ENCODE assay signal across 32 cellular contexts in genomic region chr16:82947675-82948074, GRCh38.
"Had no signal": no experiment of that assay in that cellular context is flagged by ENCODE, and none has a peak within 500 bp of the region (broad histone marks: within the 10 kb centered on the region; RNA-seq: fewer than 3 reads in every experiment).

No MANE protein-coding gene starts in this region.

- H3K27ac ChIP-seq: adrenal gland, ascending aorta, body of pancreas, brain microvascular endothelial cell, breast epithelium, cardiac muscle cell had no signal

- H3K36me3 ChIP-seq: adrenal gland, ascending aorta, brain microvascular endothelial cell, breast epithelium, cardiac muscle cell had no signal

- H3K9me3 ChIP-seq: adrenal gland, ascending aorta, body of pancreas, breast epithelium had no signal

- DNase-seq: activated effector memory CD4-positive, alpha-beta T cell treated with anti-CD3 and anti-CD28 coated beads, Interleukin-2, amount 50 U/mL, for 16 hours; activated effector memory CD4-positive, alpha-beta T cell treated with Interleukin-2 at 50 U/mL for 16 hours; activated gamma-delta T cell; activated gamma-delta T cell treated with Interleukin-2 at 50 U/mL for 16 hours; activated naive CD4-positive, alpha-beta T cell; activated naive CD4-positive, alpha-beta T cell treated with anti-CD3 and anti-CD28 coated beads for 36 hours; activated naive CD4-positive, alpha-beta T cell treated with anti-CD3 and anti-CD28 coated beads, Interleukin-2, amount 10 ng/mL, durations not matched to agents 7 days and 5 days; activated naive CD4-positive, alpha-beta T cell treated with anti-CD3 and anti-CD28 coated beads, Interleukin-2, amount 50 U/mL, for 16 hours; activated naive CD4-positive, alpha-beta T cell treated with Interleukin-2 at 50 U/mL for 16 hours; activated naive CD8-positive, alpha-beta T cell treated with anti-CD3 and anti-CD28 coated beads for 36 hours; activated naive CD8-positive, alpha-beta T cell treated with anti-CD3 and anti-CD28 coated beads, Interleukin-2, amount 10 ng/mL, durations not matched to agents 7 days and 5 days; activated naive CD8-positive, alpha-beta T cell treated with anti-CD3 and anti-CD28 coated beads, Interleukin-2, amount 50 U/mL, for 24 hours; activated T-cell treated with anti-CD3 and anti-CD28 coated beads, Interleukin-2, amount 50 U/mL, for 1 hour; activated T-cell treated with anti-CD3 and anti-CD28 coated beads, Interleukin-2, amount 50 U/mL, for 24 hours; activated T-cell treated with anti-CD3 and anti-CD28 coated beads, Interleukin-2, amount 50 U/mL, for 4 hours; activated T-cell treated with anti-CD3 and anti-CD28 coated beads, Interleukin-2, amount 50 U/mL, for 48 hours; activated T-cell treated with anti-CD3 and anti-CD28 coated beads, Interleukin-2, amount 50 U/mL, for 72 hours; adrenal gland; amniotic stem cell; amygdala; anterior cingulate cortex; aorta; body of pancreas; brain microvascular endothelial cell; caudate nucleus; central memory CD4-positive, alpha-beta T cell; cerebellar nuclear complex had no signal

- ATAC-seq: activated naive CD4-positive, alpha-beta T cell treated with anti-CD3 and anti-CD28 coated beads, Interleukin-2, amount 50 U/mL, for 72 hours; activated naive CD8-positive, alpha-beta T cell treated with anti-CD3 and anti-CD28 coated beads, Interleukin-2, amount 50 U/mL, for 24 hours; activated T-cell treated with anti-CD3 and anti-CD28 coated beads, Interleukin-2, amount 50 U/mL, for 4 hours; activated T-cell treated with anti-CD3 and anti-CD28 coated beads, Interleukin-2, amount 50 U/mL, for 72 hours; activated T-helper 17 cell treated with anti-CD3 and anti-CD28 coated beads, Interleukin-2, amount 50 U/mL, for 72 hours; body of pancreas had no signal

- H3K27me3 ChIP-seq: adrenal gland, ascending aorta, body of pancreas, brain microvascular endothelial cell, breast epithelium, cardiac muscle cell had no signal

- H3K4me3 ChIP-seq: adrenal gland, ascending aorta, body of pancreas, breast epithelium, cardiac muscle cell had no signal

- H3K4me1 ChIP-seq: adrenal gland, body of pancreas, breast epithelium had no signal
